2 cellular contexts compared by ENCODE assay signal in the genomic region with DNA sequence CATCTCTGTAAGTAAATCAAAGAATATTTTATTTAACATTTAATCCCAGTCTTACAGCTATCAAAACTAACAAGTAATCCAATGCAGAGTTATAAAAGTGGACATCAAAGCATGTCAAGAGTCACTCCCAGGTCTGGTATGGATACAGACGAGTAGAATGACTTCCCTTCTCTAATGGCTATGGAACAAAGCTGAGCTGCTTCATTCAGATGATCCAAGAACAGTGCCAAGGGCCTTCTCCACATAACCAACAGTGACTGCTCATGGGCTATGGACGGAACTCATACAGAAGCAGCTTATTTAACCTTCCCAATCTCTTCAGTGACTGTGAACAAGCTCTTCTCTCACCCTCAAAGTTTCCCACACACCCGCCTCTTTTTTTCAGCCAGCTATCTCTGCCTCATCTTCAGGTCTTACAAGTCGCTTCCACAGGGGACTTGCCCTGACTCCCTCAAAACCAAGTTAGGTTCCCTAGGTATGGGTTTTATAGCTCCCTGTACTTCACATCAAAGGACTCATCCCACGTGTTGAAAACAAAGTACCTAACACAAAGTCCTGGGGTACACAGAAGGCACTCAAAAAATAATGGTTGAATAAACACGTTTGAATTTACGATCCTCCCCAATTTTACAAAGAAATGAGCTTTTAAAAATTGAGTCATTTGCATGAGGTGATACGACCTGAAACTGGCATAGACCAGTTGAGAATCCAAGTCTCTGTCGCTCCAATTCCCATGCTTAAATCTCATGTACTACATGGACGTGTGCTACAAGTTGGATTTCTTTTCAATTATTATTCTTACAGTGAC.
TF ChIP-seq lines count a peak whose summit lies in the region.

No MANE protein-coding gene starts in this region.

TF ChIP-seq in HepG2, 621 proteins besides CTCF, POLR2A, EP300 and RAD21:
- TF ChIP-seq, protein P1, sequence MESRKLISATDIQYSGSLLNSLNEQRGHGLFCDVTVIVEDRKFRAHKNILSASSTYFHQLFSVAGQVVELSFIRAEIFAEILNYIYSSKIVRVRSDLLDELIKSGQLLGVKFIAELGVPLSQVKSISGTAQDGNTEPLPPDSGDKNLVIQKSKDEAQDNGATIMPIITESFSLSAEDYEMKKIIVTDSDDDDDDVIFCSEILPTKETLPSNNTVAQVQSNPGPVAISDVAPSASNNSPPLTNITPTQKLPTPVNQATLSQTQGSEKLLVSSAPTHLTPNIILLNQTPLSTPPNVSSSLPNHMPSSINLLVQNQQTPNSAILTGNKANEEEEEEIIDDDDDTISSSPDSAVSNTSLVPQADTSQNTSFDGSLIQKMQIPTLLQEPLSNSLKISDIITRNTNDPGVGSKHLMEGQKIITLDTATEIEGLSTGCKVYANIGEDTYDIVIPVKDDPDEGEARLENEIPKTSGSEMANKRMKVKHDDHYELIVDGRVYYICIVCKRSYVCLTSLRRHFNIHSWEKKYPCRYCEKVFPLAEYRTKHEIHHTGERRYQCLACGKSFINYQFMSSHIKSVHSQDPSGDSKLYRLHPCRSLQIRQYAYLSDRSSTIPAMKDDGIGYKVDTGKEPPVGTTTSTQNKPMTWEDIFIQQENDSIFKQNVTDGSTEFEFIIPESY (CRISPR knock-in tag; IDR thresholded peaks at IDR 0.05), result 0 out of 2 replicates have a peak, but pooled peaks have one; percentile 14
- TF ChIP-seq AKAP8 (CRISPR knock-in tag; IDR thresholded peaks at IDR 0.05), result 0 out of 2 replicates have a peak, but pooled peaks have one; percentile 52
- TF ChIP-seq SALL1 (CRISPR knock-in tag; IDR thresholded peaks at IDR 0.05), result no peak

TF ChIP-seq in H1, 55 proteins besides CTCF, POLR2A, EP300 and RAD21:
- TF ChIP-seq CBX5 (IDR thresholded peaks at IDR 0.05; ENCODE audit: low read depth, low read length), result no peak
- TF ChIP-seq, protein P2, sequence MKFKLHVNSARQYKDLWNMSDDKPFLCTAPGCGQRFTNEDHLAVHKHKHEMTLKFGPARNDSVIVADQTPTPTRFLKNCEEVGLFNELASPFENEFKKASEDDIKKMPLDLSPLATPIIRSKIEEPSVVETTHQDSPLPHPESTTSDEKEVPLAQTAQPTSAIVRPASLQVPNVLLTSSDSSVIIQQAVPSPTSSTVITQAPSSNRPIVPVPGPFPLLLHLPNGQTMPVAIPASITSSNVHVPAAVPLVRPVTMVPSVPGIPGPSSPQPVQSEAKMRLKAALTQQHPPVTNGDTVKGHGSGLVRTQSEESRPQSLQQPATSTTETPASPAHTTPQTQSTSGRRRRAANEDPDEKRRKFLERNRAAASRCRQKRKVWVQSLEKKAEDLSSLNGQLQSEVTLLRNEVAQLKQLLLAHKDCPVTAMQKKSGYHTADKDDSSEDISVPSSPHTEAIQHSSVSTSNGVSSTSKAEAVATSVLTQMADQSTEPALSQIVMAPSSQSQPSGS (IDR thresholded peaks at IDR 0.05; ENCODE audit: low read length), result no peak
- TF ChIP-seq SIN3A (conservative IDR thresholded peaks at IDR 0.05 in 1 of 2, IDR thresholded peaks at IDR 0.05 in 1 of 2; ENCODE audit: low read depth in 1 of 2, low read length in 2 of 2), result no peak
- no peak for TF ChIP-seq CBX8 (IDR thresholded peaks at IDR 0.05; ENCODE audit: borderline replicate concordance, low read depth, low read length)
- no peak for TF ChIP-seq BACH1 (IDR thresholded peaks at IDR 0.05; ENCODE audit: low read length)
- TF ChIP-seq SP1 (IDR thresholded peaks at IDR 0.05; ENCODE audit: low read depth, low read length), result no peak
- TF ChIP-seq KDM4A (IDR thresholded peaks at IDR 0.05; ENCODE audit: low read depth, low read length, severe bottlenecking), result no peak
TF ChIP-seq in H1: peak in this region for 0.
